ENCODE assay signal across 9 cellular contexts in genomic region chr13:98998831-98999634, GRCh38. TPM values are rescaled to one million over a fixed set of nuclear protein-coding genes. Genes with fewer than 3 reads are reported as not detected.
A peak's percentile ranks its signal among the peaks of the same experiment; 100 is the strongest.
DNase-seq lines count a peak whose midpoint lies in the region; ATAC-seq and TF ChIP-seq lines count a peak whose summit lies in the region.
"Had no signal": no experiment of that assay in that cellular context is flagged by ENCODE, and none has a peak within 500 bp of the region (broad histone marks: within the 10 kb centered on the region; RNA-seq: fewer than 3 reads in every experiment).

No MANE protein-coding gene starts in this region.

- TF ChIP-seq CTCF in endothelial cell (IDR thresholded peaks at IDR 0.05; ENCODE audit: unreplicated experiment): no peak

- H3K27ac Mint-ChIP-seq in T-cell (peak overlapping the region; percentile 86 to 97), endothelial cell (ENCODE audit: unreplicated experiment) (peak overlapping the region; percentile 49)

- H3K36me3 ChIP-seq in MG63: no peaks in the 10 kb centered on the region

- POLR2A ChIA-PET in T-cell (lab: Charles Lee): no interaction called here

- no peaks in the 10 kb centered on the region for H3K9me3 ChIP-seq in MG63

- no peaks in the 10 kb centered on the region for H3K27me3 Mint-ChIP-seq in T-cell
- H3K27me3 Mint-ChIP-seq in endothelial cell (ENCODE audit: unreplicated experiment): peaks cover 8% of the 10 kb centered on the region

- no peak overlapping the region for H3K4me3 ChIP-seq in MG63
- H3K4me3 ChIP-seq: coronary artery had no signal

- CTCF ChIA-PET in T-cell (lab: Charles Lee): interaction anchor here in 1 of 2 donors (1.0 kb wide), 1 partner anchor 52 kb away, joined by 3 read pairs; no protein-coding TSS in a partner anchor

- H3K4me3 Mint-ChIP-seq in T-cell (peak overlapping the region; percentile 55 to 67 (median 66)), endothelial cell (ENCODE audit: unreplicated experiment) (peak overlapping the region; percentile 29)

- no peaks in the 10 kb centered on the region for H3K27me3 ChIP-seq in MG63

- H3K4me1 Mint-ChIP-seq in T-cell: peaks cover 98 to 99% (median 98%) of the 10 kb centered on the region in 3 donors
- peaks cover 79% of the 10 kb centered on the region for H3K4me1 Mint-ChIP-seq in endothelial cell (ENCODE audit: unreplicated experiment)

- DNase-seq in T-cell: peak in 25 of 34 experiments; percentile 4 to 53 (median 25)
- DNase-seq in endothelial cell (ENCODE audit: low spot score): no peak
- DNase-seq in stimulated activated CD4-positive, alpha-beta T cell treated with anti-CD3 and anti-CD28 coated beads, Interleukin-2, amount 100 ng/mL, for 4 hours (ENCODE audit: low read depth): peak; percentile 7
- no peak for DNase-seq in NCI-H146 (lab: John Stamatoyannopoulos, UW)
- no peak for DNase-seq in MG63

- H3K36me3 Mint-ChIP-seq in T-cell (peaks cover 9% of the 10 kb centered on the region), endothelial cell (ENCODE audit: low read depth, unreplicated experiment) (peaks cover 30% of the 10 kb centered on the region)

- H3K9me3 Mint-ChIP-seq in T-cell (no peaks in the 10 kb centered on the region), endothelial cell (ENCODE audit: unreplicated experiment) (peaks cover 5% of the 10 kb centered on the region)

- ATAC-seq in GM18868 (IDR thresholded peaks at IDR 0.05; ENCODE audit: unreplicated experiment): peak; percentile 59
- ATAC-seq in T-cell (replicated peaks in 1 of 4): peak; percentile 72 to 78 (median 74)
- ATAC-seq in GM21423 (IDR thresholded peaks at IDR 0.05; ENCODE audit: unreplicated experiment): no peak
- ATAC-seq in HG03571 (IDR thresholded peaks at IDR 0.05; ENCODE audit: unreplicated experiment): no peak

RNA-seq across cellular contexts. Expression of gene DOCK9, which starts 21.2 kb away (rescaled TPM):
- total RNA-seq in T-cell (100 to 1,000 TPM in 4 of 5 donors, 10 to 100 TPM in 1; 96.2 to 170 (median 162) TPM), endothelial cell (ENCODE audit: unreplicated experiment) (339 TPM)
- 1.7 and 2.1 TPM in 2 replicates for total RNA-seq in MG63 (2014; rRNA removed; shearing (Covaris generic); ENCODE audit: low replicate concordance)

Comparison
In these comparisons a context has a peak if more than half of its experiments do, and no peak if none do; other contexts are left out.
1. ATAC-seq: peak in GM18868 (single experiment) and T-cell (4 of 4); none in GM21423 (single experiment) and HG03571 (single experiment).
2. DNase-seq: peak in T-cell (25 of 34) and stimulated activated CD4-positive, alpha-beta T cell treated with anti-CD3 and anti-CD28 coated beads, Interleukin-2, amount 100 ng/mL, for 4 hours (single experiment); none in endothelial cell (single experiment), NCI-H146 (single experiment) and MG63 (single experiment).
3. RNA of gene DOCK9, which starts 21.2 kb away (total RNA-seq): 339 TPM in endothelial cell (single experiment) and 96.2 to 170 TPM in T-cell; 1.7 to 2.1 TPM in MG63; every median in the first group is over 10 times any median in the second.